26 cellular contexts compared by ENCODE assay signal in genomic region chr4:153638999-153639398, GRCh38. TPM values are rescaled to one million over a fixed set of nuclear protein-coding genes. Genes with fewer than 3 reads are reported as not detected.
DNase-seq lines count a peak whose midpoint lies in the region; ATAC-seq, FAIRE-seq and TF ChIP-seq lines count a peak whose summit lies in the region.
"Had no signal": no experiment of that assay in that cellular context is flagged by ENCODE, and none has a peak within 500 bp of the region (broad histone marks: within the 10 kb centered on the region; RNA-seq: fewer than 3 reads in every experiment).

No MANE protein-coding gene starts in this region.

- no TSS peak for BruUV-seq in GM12878 (replicated peaks; lab: Mats Ljungman, UMichigan)

- H3K27ac Mint-ChIP-seq in activated T-cell treated with anti-CD3 and anti-CD28 coated beads, Interleukin-2, amount 50 U/mL, for 24 hours = peak overlapping the region; percentile 53
- H3K27ac Mint-ChIP-seq in memory B cell = peak overlapping the region; percentile 70

- FAIRE-seq in GM12878 (lab: Jason Lieb, UNC) = no peak
- FAIRE-seq: A549, GM12891 had no signal

- no peak for TF ChIP-seq CTCF in GM12878 (IDR thresholded peaks at IDR 0.05 in 2 of 3, conservative IDR thresholded peaks at IDR 0.05 in 1 of 3; ENCODE audit: control insufficient read depth in 2 of 3, extremely low read depth in 1 of 3, insufficient read depth in 1 of 3, low read depth in 3 of 3, low read length in 3 of 3)
- no peak for TF ChIP-seq CTCF in suprapubic skin (IDR thresholded peaks at IDR 0.05)
- TF ChIP-seq CTCF in lower lobe of right lung (IDR thresholded peaks at IDR 0.05) = no peak

- H3K4me3 Mint-ChIP-seq in activated T-cell treated with anti-CD3 and anti-CD28 coated beads, Interleukin-2, amount 50 U/mL, for 24 hours = no peak overlapping the region
- H3K4me3 Mint-ChIP-seq in memory B cell = no peak overlapping the region
- H3K4me3 Mint-ChIP-seq: CD8-positive, alpha-beta T cell had no signal

- TF ChIP-seq RAD21 in GM12878 (IDR thresholded peaks at IDR 0.05; ENCODE audit: insufficient read depth, low read depth, low read length) = no peak

- TF ChIP-seq EP300 in GM12878 (IDR thresholded peaks at IDR 0.05; ENCODE audit: borderline replicate concordance in 1 of 2, control insufficient read depth in 1 of 2, low read depth in 2 of 2, low read length in 2 of 2) = no peak
- TF ChIP-seq EP300 in suprapubic skin (IDR thresholded peaks at IDR 0.05) = no peak

- in situ Hi-C loops in GM12878 (cut with MboI) = no loop called here

- no peaks in the 10 kb centered on the region for H3K27me3 Mint-ChIP-seq in activated T-cell treated with anti-CD3 and anti-CD28 coated beads, Interleukin-2, amount 50 U/mL, for 24 hours
- no peaks in the 10 kb centered on the region for H3K27me3 Mint-ChIP-seq in memory B cell

- no peak overlapping the region for H3K9ac ChIP-seq in GM12878 (ENCODE audit: control insufficient read depth, insufficient read depth, low read length)
- H3K9ac ChIP-seq: GM23248 had no signal

- no peak overlapping the region for H2AFZ ChIP-seq in GM12878 (ENCODE audit: control insufficient read depth, low read depth, low read length)
- H2AFZ ChIP-seq: GM23248 had no signal

- WGBS in GM12878 (ENCODE audit: insufficient coverage, insufficient replicate concordance, low lambda C conversion rate, missing lambda C conversion rate) = 80% methylated on average over 3 of the region's 3 CpGs
- WGBS in suprapubic skin = 92% methylated on average over 3 of the region's 3 CpGs

- ATAC-seq in GM12878 = no peak
- no peak for ATAC-seq in memory B cell (ENCODE audit: low read depth)
- ATAC-seq in lower lobe of right lung = no peak
- ATAC-seq: A549; CD8-positive, alpha-beta T cell had no signal

- no peaks in the 10 kb centered on the region for H3K9me3 Mint-ChIP-seq in activated T-cell treated with anti-CD3 and anti-CD28 coated beads, Interleukin-2, amount 50 U/mL, for 24 hours
- peaks cover 2% of the 10 kb centered on the region for H3K9me3 Mint-ChIP-seq in memory B cell
- H3K9me3 Mint-ChIP-seq: CD8-positive, alpha-beta T cell had no signal

- 0 out of 2 replicates have a peak, but pooled peaks cover 3% of the 10 kb centered on the region for H4K20me1 ChIP-seq in GM12878 (ENCODE audit: control insufficient read depth, insufficient read depth)

- H3K9me3 ChIP-seq in GM12878 (replicated peaks; ENCODE audit: control insufficient read depth, insufficient read depth, low read length) = no peaks in the 10 kb centered on the region
- no peaks in the 10 kb centered on the region for H3K9me3 ChIP-seq in suprapubic skin
- no peaks in the 10 kb centered on the region for H3K9me3 ChIP-seq in lower lobe of right lung
- H3K9me3 ChIP-seq: A549, HAP-1 had no signal

- no peaks in the 10 kb centered on the region for H3K79me2 ChIP-seq in GM12878 (ENCODE audit: control insufficient read depth, insufficient read depth, low read length)

- SMC1A ChIA-PET in GM12878 (lab: Charles Lee; ENCODE audit: uncharacterized antibody, unreplicated experiment) = interaction anchor here (0.6 kb wide), 1 partner anchor 780 kb away, joined by 3 read pairs; no protein-coding TSS in a partner anchor

- POLR2A ChIA-PET in GM12878 (lab: Charles Lee) = no interaction called here

- H3K4me1 ChIP-seq in GM12878 (ENCODE audit: control insufficient read depth, insufficient read depth, low read length) = peaks cover 6% of the 10 kb centered on the region; the same call in 1 of the 2 replicates
- no peaks in the 10 kb centered on the region for H3K4me1 ChIP-seq in suprapubic skin
- H3K4me1 ChIP-seq in lower lobe of right lung = peaks cover 6% of the 10 kb centered on the region
- H3K4me1 ChIP-seq: A549 had no signal

- RAD21 ChIA-PET in GM12878 (lab: Charles Lee; ENCODE audit: unreplicated experiment) = interaction anchor here (7.1 kb wide), 1 partner anchor 294 kb away, joined by 77 read pairs; the partner anchor contains the start of gene MND1

- intact Hi-C loops in GM12878 (cut with micrococcal nuclease; ENCODE audit: unreplicated experiment) (no loop called here), lower lobe of right lung (cut with DNase I) (no loop called here)

- H3K4me2 ChIP-seq in GM12878 (ENCODE audit: control insufficient read depth, insufficient read depth) = no peak overlapping the region
- H3K4me2 ChIP-seq: A549 had no signal

- H3K27me3 ChIP-seq in GM12878 (replicated peaks in 1 of 2; ENCODE audit: control insufficient read depth in 2 of 2, insufficient read depth in 2 of 2, low read length in 1 of 2) (no peaks in the 10 kb centered on the region), suprapubic skin (no peaks in the 10 kb centered on the region), lower lobe of right lung (ENCODE audit: low read depth) (no peaks in the 10 kb centered on the region)

- H3K36me3 ChIP-seq in GM12878 (ENCODE audit: control insufficient read depth in 2 of 2, insufficient read depth in 2 of 2, low read length in 1 of 2) (peaks cover 17 to 21% of the 10 kb centered on the region in 2 experiments; a peak in 3 of 4 replicates), suprapubic skin (peaks cover 16% of the 10 kb centered on the region), lower lobe of right lung (peaks cover 34% of the 10 kb centered on the region)

- CTCF ChIA-PET in GM12878 (lab: Yijun Ruan, JAX) = interaction anchor here (1.0 to 1.9 kb wide), 3 partner anchors 293 to 556 kb away, joined by 3 to 7 read pairs (median 3); no protein-coding TSS in a partner anchor

- H3K36me3 Mint-ChIP-seq in activated T-cell treated with anti-CD3 and anti-CD28 coated beads, Interleukin-2, amount 50 U/mL, for 24 hours (ENCODE audit: low read depth) = peaks cover 43% of the 10 kb centered on the region
- H3K36me3 Mint-ChIP-seq in memory B cell = peaks cover 25% of the 10 kb centered on the region

- no peak overlapping the region for H3K27ac ChIP-seq in GM12878 (ENCODE audit: control insufficient read depth, insufficient read depth)
- no peak overlapping the region for H3K27ac ChIP-seq in suprapubic skin
- H3K27ac ChIP-seq in lower lobe of right lung = no peak overlapping the region
- H3K27ac ChIP-seq: 22Rv1, A549, GM23248, HL-60 had no signal

- H3K4me3 ChIP-seq in GM12878 = no peak overlapping the region
- H3K4me3 ChIP-seq in suprapubic skin = no peak overlapping the region
- no peak overlapping the region for H3K4me3 ChIP-seq in lower lobe of right lung
- H3K4me3 ChIP-seq: A549, GM23248, HAP-1 had no signal

- DNase-seq in activated T-cell treated with anti-CD3 and anti-CD28 coated beads, Interleukin-2, amount 50 U/mL, for 24 hours = no peak
- no peak for DNase-seq in activated T-cell treated with anti-CD3 and anti-CD28 coated beads, Interleukin-2, amount 50 U/mL, for 48 hours
- DNase-seq in GM12878 (ENCODE audit: low read depth, low spot score) = no peak
- DNase-seq in memory B cell (ENCODE audit: low spot score in 2 of 2) = no peak
- DNase-seq in suprapubic skin (ENCODE audit: low spot score in 2 of 2) = no peak
- no peak for DNase-seq in mesenteric fat pad (ENCODE audit: low spot score)
- DNase-seq in lower lobe of right lung = no peak
- DNase-seq: AML-193; Calu3; CD8-positive, alpha-beta T cell; DMS 273 treated with DMSO at 0.1 percent for 48 hours; DMS53; DND-41; EL; GM23248; IMR-90 had no signal

- peak; percentile 42 for TF ChIP-seq POLR2A in GM19193 (IDR thresholded peaks at IDR 0.05; ENCODE audit: extremely low read depth, insufficient read depth, insufficient read length)
- TF ChIP-seq POLR2A in GM12878 (IDR thresholded peaks at IDR 0.05; ENCODE audit: low read depth, low read length) = no peak
- TF ChIP-seq POLR2A in suprapubic skin (IDR thresholded peaks at IDR 0.05) = no peak

- peaks cover 18% of the 10 kb centered on the region for H3K4me1 Mint-ChIP-seq in activated T-cell treated with anti-CD3 and anti-CD28 coated beads, Interleukin-2, amount 50 U/mL, for 24 hours (ENCODE audit: low read depth)
- H3K4me1 Mint-ChIP-seq in memory B cell = peaks cover 17% of the 10 kb centered on the region

TF ChIP-seq in GM12878, 131 proteins besides CTCF, POLR2A, EP300 and RAD21 (continues in another document):
- TF ChIP-seq POLR2AphosphoS2 (IDR thresholded peaks at IDR 0.05; ENCODE audit: low read depth, low read length) (peak; percentile 3; the same call in 1 of the 2 replicates), IRF4 (IDR thresholded peaks at IDR 0.05; ENCODE audit: low read depth, low read length) (no peak), ETV6 (conservative IDR thresholded peaks at IDR 0.05 in 1 of 2, IDR thresholded peaks at IDR 0.05 in 1 of 2; ENCODE audit: borderline replicate concordance in 1 of 2, low read depth in 1 of 2) (no peak), ELK1 (IDR thresholded peaks at IDR 0.05; ENCODE audit: low read depth, low read length) (no peak), SUPT20H (IDR thresholded peaks at IDR 0.05; ENCODE audit: borderline replicate concordance, control insufficient read depth, low read depth, low read length) (no peak)

RNA-seq across cellular contexts. Expression of gene TLR2, which starts 45.1 kb away (rescaled TPM):
- total RNA-seq in GM12878 (2013; cell fraction: nucleolus; rRNA removed) = 0.54 TPM in 1 of 2 replicates, not detected in the other
- total RNA-seq in GM12878 (2014; rRNA removed) (under 0.01 TPM in 1 of 2 replicates, not detected in the other), GM12878 (2014; rRNA removed; fragmentation: Illumina TruSeq; extraction: Trizol) (0.09 TPM in 1 of 2 replicates, not detected in the other), GM12878 (2021) (0.08 TPM in 1 of 2 replicates, not detected in the other), suprapubic skin (10 to 100 TPM in 2 of 4 donors, 1 to 10 TPM in 2; 8.4 to 13.1 (median 10.1) TPM), mesenteric fat pad (81.6 TPM), lower lobe of right lung (102 TPM)
- polyA plus RNA-seq in GM12878 (2011; ENCODE audit: low read depth) = not detected
- polyA plus RNA-seq in GM12878 (2011; rRNA removed) (0.05 and 0.13 TPM in 2 replicates), GM12878 (2014; fragmentation: Illumina TruSeq; extraction: Trizol) (0.07 TPM in 1 of 2 replicates, not detected in the other), GM12878 (2014; fragmentation: Nextera tagmentation; extraction: Ambion mirVana) (under 1 TPM; 0.04 to 0.19 TPM), GM12878 (2014; rRNA removed) (not detected in 2 replicates), GM12878 (2016; fragmentation: Nextera tagmentation; extraction: Ambion mirVana) (not detected)
- polyA plus RNA-seq in GM12878 (2011; cell fraction: cytosol; rRNA removed) = 0.03 TPM in 1 of 2 replicates, not detected in the other
- 0.20 and 0.33 TPM in 2 replicates for polyA plus RNA-seq in GM12878 (2011; cell fraction: nucleus; rRNA removed)
- polyA plus RNA-seq in GM12878 (2012) = 0.30 and 0.38 TPM in 2 replicates
- polyA minus RNA-seq in GM12878 (2011; rRNA and poly(A)+ RNA removed) = 0.07 TPM in 1 of 2 replicates, not detected in the other
- polyA minus RNA-seq in GM12878 (2011; cell fraction: cytosol; rRNA and poly(A)+ RNA removed) = not detected in 2 replicates
- 0.19 and 0.24 TPM in 2 replicates for polyA minus RNA-seq in GM12878 (2011; cell fraction: nucleus; rRNA and poly(A)+ RNA removed)
- total RNA-seq: G401, GM23248, H4, HT1080 had no signal
- polyA plus RNA-seq: BJ, GM23248 had no signal

Comparison
In these comparisons a context has a peak if more than half of its experiments do, and no peak if none do; other contexts are left out.
1. RNA of gene TLR2, which starts 45.1 kb away (total RNA-seq): 102 TPM in lower lobe of right lung (single experiment), 81.6 TPM in mesenteric fat pad (single experiment) and 8.4 to 13.1 TPM in suprapubic skin; under 0.01 to 0.54 TPM in GM12878; every median in the first group is over 4 times any median in the second.